Comparison of ENCODE assay signal across 8 cellular contexts in genomic region chr1:193059282-193060225, GRCh38. TPM values are rescaled to one million over a fixed set of nuclear protein-coding genes. Genes with fewer than 3 reads are reported as not detected.
DNase-seq lines count a peak whose midpoint lies in the region; ATAC-seq and TF ChIP-seq lines count a peak whose summit lies in the region.

Gene RO60, plus strand, starts transcription at chr1:193059612. Its CDS starts 9,443 bp downstream, at chr1:193069055.
Gene UCHL5, minus strand, starts transcription at chr1:193059360. Its CDS starts 100 bp downstream, at chr1:193059260.

- ATAC-seq in GM21576 (IDR thresholded peaks at IDR 0.05; ENCODE audit: unreplicated experiment) (peak; percentile 95), PC-3 (peak; percentile 89)

- H3F3A ChIP-seq in PC-3 (ENCODE audit: low read length, unreplicated experiment), result no peaks in the 10 kb centered on the region

- H3K79me2 ChIP-seq in PC-3 (ENCODE audit: low read length), result peaks cover 94% of the 10 kb centered on the region

- H3K36me3 ChIP-seq in PC-3 (ENCODE audit: low read depth, low read length), result no peaks in the 10 kb centered on the region

- DNase-seq in DMS153 (lab: John Stamatoyannopoulos, UW), result peak; percentile 99
- DNase-seq in PC-3, result peak; percentile 95
- DNase-seq in activated T-cell treated with anti-CD3 and anti-CD28 coated beads for 48 hours (ENCODE audit: low read depth), result peak; percentile 92
- DNase-seq in epithelial cell of prostate (ENCODE audit: low read depth, low spot score), result peak; percentile 94
- DNase-seq in mucosa of gallbladder (ENCODE audit: low spot score), result peak; percentile 96
- peak; percentile 82 to 87 for DNase-seq in stimulated activated CD8-positive, alpha-beta memory T cell treated with anti-CD3 and anti-CD28 coated beads, Interleukin-4, amount 100 ng/mL, for 4 hours (ENCODE audit: low read depth in 2 of 2, low spot score in 1 of 2)

- H4K20me1 ChIP-seq in PC-3 (ENCODE audit: low read length), result no peaks in the 10 kb centered on the region

- TF ChIP-seq EP300 in Ishikawa (IDR thresholded peaks at IDR 0.05; ENCODE audit: borderline replicate concordance), result peak; percentile 41; the same call in 1 of the 2 replicates

- CTCF ChIA-PET in PC-3 (lab: Charles Lee), result interaction anchor here (0.6 to 1.0 kb wide), 3 partner anchors 25 to 62 kb away, joined by 3 to 4 read pairs (median 4); partner anchors contain the start of genes CDC73 and GLRX2

- peak within 1 kb of the TSS; percentile 87 for H3K4me3 ChIP-seq in PC-3 (ENCODE audit: low read length)

- no peaks in the 10 kb centered on the region for H3K9me3 ChIP-seq in PC-3 (ENCODE audit: low read length)

- intact Hi-C loops in PC-3 (cut with micrococcal nuclease), result loop anchor here (2.0 to 5.0 kb wide), 2 partner anchors 45 to 63 kb away; partner anchors contain the start of genes CDC73 and GLRX2

- peak within 1 kb of the TSS; percentile 98 for H3K4me2 ChIP-seq in PC-3 (ENCODE audit: low read length)

- H3K9me2 ChIP-seq in PC-3 (replicated peaks; ENCODE audit: low read length), result no peaks in the 10 kb centered on the region

- peak; percentile 6; the same call in 1 of the 2 replicates for TF ChIP-seq RAD21 in Ishikawa (IDR thresholded peaks at IDR 0.05; ENCODE audit: low read depth)

- POLR2A ChIA-PET in PC-3 (lab: Charles Lee; ENCODE audit: unreplicated experiment), result interaction anchor here (0.5 to 1.0 kb wide), 3 partner anchors 45 to 520 kb away, joined by 4 to 5 read pairs (median 4); no protein-coding TSS in a partner anchor

- no peak for TF ChIP-seq CTCF in PC-3 (conservative IDR thresholded peaks at IDR 0.05; ENCODE audit: low read depth, low read length)

- H3K4me1 ChIP-seq in PC-3 (ENCODE audit: insufficient read depth, low read length), result peaks cover 42% of the 10 kb centered on the region

- no peaks in the 10 kb centered on the region for H3K27me3 ChIP-seq in PC-3 (ENCODE audit: low read length)

- peak within 1 kb of the TSS; percentile 97 for H3K9ac ChIP-seq in PC-3 (ENCODE audit: low read length)

- no TSS peak for BruUV-seq in PC-3 (replicated peaks; lab: Mats Ljungman, UMichigan)

- peak within 1 kb of the TSS; percentile 86 for H3K27ac ChIP-seq in PC-3 (ENCODE audit: low read length)
- peak within 1 kb of the TSS; percentile 95 for H3K27ac ChIP-seq in epithelial cell of prostate

- peak within 1 kb of the TSS; percentile 77 for H2AFZ ChIP-seq in PC-3 (ENCODE audit: low read length)

TF ChIP-seq in Ishikawa, 13 proteins besides CTCF, POLR2A, EP300 and RAD21:
- TF ChIP-seq YY1 (IDR thresholded peaks at IDR 0.05; ENCODE audit: low read depth) (peak; percentile 54; the same call in 1 of the 2 replicates), EGR1 (IDR thresholded peaks at IDR 0.05) (no peak), FOXM1 (IDR thresholded peaks at IDR 0.05; ENCODE audit: borderline replicate concordance, low read depth) (peak; percentile 46; the same call in 1 of the 2 replicates), TAF1 (IDR thresholded peaks at IDR 0.05; ENCODE audit: low read depth) (peak; percentile 92), TCF12 (IDR thresholded peaks at IDR 0.05; ENCODE audit: low read depth) (peak; percentile 70; the same call in 1 of the 2 replicates), USF1 (IDR thresholded peaks at IDR 0.05) (peak; percentile 67), MAX (IDR thresholded peaks at IDR 0.05) (peak; percentile 87), CEBPB (IDR thresholded peaks at IDR 0.05) (peak; percentile 22; the same call in 1 of the 2 replicates), REST (IDR thresholded peaks at IDR 0.05; ENCODE audit: low read depth) (no peak), CREB1 (IDR thresholded peaks at IDR 0.05; ENCODE audit: low read depth) (peak; percentile 86), TEAD4 (IDR thresholded peaks at IDR 0.05) (0 out of 2 replicates have a peak, but pooled peaks have one; percentile 8), ZBTB7A (IDR thresholded peaks at IDR 0.05; ENCODE audit: low read depth) (no peak), NFIC (IDR thresholded peaks at IDR 0.05) (peak; percentile 43; the same call in 1 of the 2 replicates)
TF ChIP-seq in Ishikawa: peak in this region for 10.

RNA-seq across cellular contexts. Expression of gene RO60, which starts in this region (rescaled TPM):
- total RNA-seq in PC-3 (2014; rRNA removed) (37.9 and 45.4 TPM in 2 replicates), mucosa of gallbladder (79.5 TPM)

RNA-seq across cellular contexts. Expression of gene UCHL5, which starts in this region (rescaled TPM):
- total RNA-seq in PC-3 (2014; rRNA removed), result 31.3 and 32.3 TPM in 2 replicates
- 20.7 TPM for total RNA-seq in mucosa of gallbladder

Comparison
In these comparisons a context has a peak if more than half of its experiments do, and no peak if none do; other contexts are left out.
1. Peak in every context shown above with its lines: DNase-seq, ATAC-seq, H3K4me3 ChIP-seq and H3K27ac ChIP-seq.